In genomic region chr22:30390974-30391691, GRCh38 we compare ENCODE assay signal across 1 cellular context.
TF ChIP-seq lines count a peak whose summit lies in the region.

No MANE protein-coding gene starts in this region.

TF ChIP-seq in K562, 482 proteins besides CTCF, POLR2A, EP300 and RAD21 (continued from another document and continues in another):
- no peak for TF ChIP-seq GTF3C2 (IDR thresholded peaks at IDR 0.05; ENCODE audit: borderline replicate concordance, extremely low read depth, insufficient read length)
- peak; percentile 65; the same call in 1 of the 2 replicates for TF ChIP-seq CC2D1A (IDR thresholded peaks at IDR 0.05)
- no peak for TF ChIP-seq CHD4 (IDR thresholded peaks at IDR 0.05; ENCODE audit: insufficient read depth, insufficient replicate concordance, low read depth, low read length, poor library complexity, severe bottlenecking)
- TF ChIP-seq TARDBP (IDR thresholded peaks at IDR 0.05): peak; percentile 24; the same call in 1 of the 2 replicates
- TF ChIP-seq TCF3 (CRISPR knock-in tag; IDR thresholded peaks at IDR 0.05): no peak
- no peak for TF ChIP-seq ZFP36 (IDR thresholded peaks at IDR 0.05; ENCODE audit: low read depth, low read length, partially characterized antibody)
- TF ChIP-seq ZSCAN32 (CRISPR knock-in tag; IDR thresholded peaks at IDR 0.05): no peak
- no peak; the same call in 1 of the 2 replicates for TF ChIP-seq ARID1B (IDR thresholded peaks at IDR 0.05)
- no peak for TF ChIP-seq ZKSCAN1 (IDR thresholded peaks at IDR 0.05; ENCODE audit: low read depth, low read length)
- peak; percentile 99 for TF ChIP-seq ZNF707 (CRISPR knock-in tag; conservative IDR thresholded peaks at IDR 0.05)
- no peak for TF ChIP-seq ZFP91 (CRISPR knock-in tag; IDR thresholded peaks at IDR 0.05)
- TF ChIP-seq TRIM28 (IDR thresholded peaks at IDR 0.05): peak; percentile 94
- no peak for TF ChIP-seq MECOM (CRISPR knock-in tag; IDR thresholded peaks at IDR 0.05)
- no peak for TF ChIP-seq SLC30A9 (CRISPR knock-in tag; IDR thresholded peaks at IDR 0.05)
- TF ChIP-seq, protein P1, sequence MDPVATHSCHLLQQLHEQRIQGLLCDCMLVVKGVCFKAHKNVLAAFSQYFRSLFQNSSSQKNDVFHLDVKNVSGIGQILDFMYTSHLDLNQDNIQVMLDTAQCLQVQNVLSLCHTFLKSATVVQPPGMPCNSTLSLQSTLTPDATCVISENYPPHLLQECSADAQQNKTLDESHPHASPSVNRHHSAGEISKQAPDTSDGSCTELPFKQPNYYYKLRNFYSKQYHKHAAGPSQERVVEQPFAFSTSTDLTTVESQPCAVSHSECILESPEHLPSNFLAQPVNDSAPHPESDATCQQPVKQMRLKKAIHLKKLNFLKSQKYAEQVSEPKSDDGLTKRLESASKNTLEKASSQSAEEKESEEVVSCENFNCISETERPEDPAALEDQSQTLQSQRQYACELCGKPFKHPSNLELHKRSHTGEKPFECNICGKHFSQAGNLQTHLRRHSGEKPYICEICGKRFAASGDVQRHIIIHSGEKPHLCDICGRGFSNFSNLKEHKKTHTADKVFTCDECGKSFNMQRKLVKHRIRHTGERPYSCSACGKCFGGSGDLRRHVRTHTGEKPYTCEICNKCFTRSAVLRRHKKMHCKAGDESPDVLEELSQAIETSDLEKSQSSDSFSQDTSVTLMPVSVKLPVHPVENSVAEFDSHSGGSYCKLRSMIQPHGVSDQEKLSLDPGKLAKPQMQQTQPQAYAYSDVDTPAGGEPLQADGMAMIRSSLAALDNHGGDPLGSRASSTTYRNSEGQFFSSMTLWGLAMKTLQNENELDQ (CRISPR knock-in tag; IDR thresholded peaks at IDR 0.05; ENCODE audit: borderline replicate concordance): no peak
- no peak for TF ChIP-seq BACH1 (tag; IDR thresholded peaks at IDR 0.05)
- TF ChIP-seq L3MBTL2 (IDR thresholded peaks at IDR 0.05): peak; percentile 49; the same call in 1 of the 2 replicates
- TF ChIP-seq SETDB1 (IDR thresholded peaks at IDR 0.05; ENCODE audit: low read length): no peak
- no peak for TF ChIP-seq ELF1 (tag; IDR thresholded peaks at IDR 0.05)
- no peak for TF ChIP-seq ZNF830 (CRISPR knock-in tag; IDR thresholded peaks at IDR 0.05)
- peak; percentile 44 for TF ChIP-seq ZFX (CRISPR knock-in tag; IDR thresholded peaks at IDR 0.05)
- no peak for TF ChIP-seq NONO (IDR thresholded peaks at IDR 0.05; ENCODE audit: low read depth in 2 of 2, low read length in 1 of 2)
- TF ChIP-seq GATA2 (CRISPR knock-in tag; IDR thresholded peaks at IDR 0.05): no peak
- TF ChIP-seq, protein P2, sequence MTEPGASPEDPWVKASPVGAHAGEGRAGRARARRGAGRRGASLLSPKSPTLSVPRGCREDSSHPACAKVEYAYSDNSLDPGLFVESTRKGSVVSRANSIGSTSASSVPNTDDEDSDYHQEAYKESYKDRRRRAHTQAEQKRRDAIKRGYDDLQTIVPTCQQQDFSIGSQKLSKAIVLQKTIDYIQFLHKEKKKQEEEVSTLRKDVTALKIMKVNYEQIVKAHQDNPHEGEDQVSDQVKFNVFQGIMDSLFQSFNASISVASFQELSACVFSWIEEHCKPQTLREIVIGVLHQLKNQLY (CRISPR knock-in tag; conservative IDR thresholded peaks at IDR 0.05): no peak
- TF ChIP-seq, protein P3, sequence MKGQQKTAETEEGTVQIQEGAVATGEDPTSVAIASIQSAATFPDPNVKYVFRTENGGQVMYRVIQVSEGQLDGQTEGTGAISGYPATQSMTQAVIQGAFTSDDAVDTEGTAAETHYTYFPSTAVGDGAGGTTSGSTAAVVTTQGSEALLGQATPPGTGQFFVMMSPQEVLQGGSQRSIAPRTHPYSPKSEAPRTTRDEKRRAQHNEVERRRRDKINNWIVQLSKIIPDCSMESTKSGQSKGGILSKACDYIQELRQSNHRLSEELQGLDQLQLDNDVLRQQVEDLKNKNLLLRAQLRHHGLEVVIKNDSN (CRISPR knock-in tag; IDR thresholded peaks at IDR 0.05): no peak
- no peak for TF ChIP-seq RHOXF2B (CRISPR knock-in tag; conservative IDR thresholded peaks at IDR 0.05)
- no peak for TF ChIP-seq TSHZ1 (CRISPR knock-in tag; IDR thresholded peaks at IDR 0.05)
- TF ChIP-seq BMI1 (IDR thresholded peaks at IDR 0.05; ENCODE audit: low read length): no peak
- TF ChIP-seq ZNF146 (CRISPR knock-in tag; IDR thresholded peaks at IDR 0.05; ENCODE audit: unreplicated experiment): no peak
- no peak for TF ChIP-seq ZNF696 (CRISPR knock-in tag; conservative IDR thresholded peaks at IDR 0.05)
- TF ChIP-seq PHB2 (IDR thresholded peaks at IDR 0.05; ENCODE audit: low read depth): no peak
- TF ChIP-seq ELK1 (CRISPR knock-in tag; IDR thresholded peaks at IDR 0.05): no peak
- no peak for TF ChIP-seq HOXB6 (CRISPR knock-in tag; IDR thresholded peaks at IDR 0.05; ENCODE audit: borderline replicate concordance)
- TF ChIP-seq SP1 (CRISPR knock-in tag; IDR thresholded peaks at IDR 0.05): no peak
- TF ChIP-seq TOE1 (IDR thresholded peaks at IDR 0.05; ENCODE audit: borderline replicate concordance): no peak
- TF ChIP-seq TOE1 (CRISPR knock-in tag; IDR thresholded peaks at IDR 0.05; ENCODE audit: borderline replicate concordance, low read depth): no peak
- TF ChIP-seq CBX2 (IDR thresholded peaks at IDR 0.05; ENCODE audit: insufficient read depth, low read length, poor library complexity, severe bottlenecking): no peak
- TF ChIP-seq ILF3 (IDR thresholded peaks at IDR 0.05; ENCODE audit: borderline replicate concordance): no peak
- no peak for TF ChIP-seq ZNF583 (CRISPR knock-in tag; IDR thresholded peaks at IDR 0.05)
- no peak for TF ChIP-seq HNRNPK (IDR thresholded peaks at IDR 0.05; ENCODE audit: low read depth, low read length, poor library complexity, severe bottlenecking)
- TF ChIP-seq ZNF253 (CRISPR knock-in tag; conservative IDR thresholded peaks at IDR 0.05): no peak
- peak; percentile 72 for TF ChIP-seq FOSL1 (tag; conservative IDR thresholded peaks at IDR 0.05)
- TF ChIP-seq CAMTA2 (CRISPR knock-in tag; conservative IDR thresholded peaks at IDR 0.05): no peak
- no peak for TF ChIP-seq EP400 (IDR thresholded peaks at IDR 0.05)
- no peak for TF ChIP-seq ZBTB2 (IDR thresholded peaks at IDR 0.05)
- no peak for TF ChIP-seq GABPB2 (CRISPR knock-in tag; conservative IDR thresholded peaks at IDR 0.05)
- TF ChIP-seq ZFPM2 (CRISPR knock-in tag; IDR thresholded peaks at IDR 0.05): no peak
- no peak for TF ChIP-seq RBM25 (IDR thresholded peaks at IDR 0.05; ENCODE audit: low read depth, low read length, severe bottlenecking)
- no peak for TF ChIP-seq NEUROD1 (IDR thresholded peaks at IDR 0.05; ENCODE audit: borderline replicate concordance, low read depth, low read length, partially characterized antibody)
- no peak for TF ChIP-seq MCM2 (IDR thresholded peaks at IDR 0.05; ENCODE audit: low read depth)
- TF ChIP-seq COPS2 (conservative IDR thresholded peaks at IDR 0.05): no peak
